1 cellular context compared by ENCODE assay signal in the genomic region with DNA sequence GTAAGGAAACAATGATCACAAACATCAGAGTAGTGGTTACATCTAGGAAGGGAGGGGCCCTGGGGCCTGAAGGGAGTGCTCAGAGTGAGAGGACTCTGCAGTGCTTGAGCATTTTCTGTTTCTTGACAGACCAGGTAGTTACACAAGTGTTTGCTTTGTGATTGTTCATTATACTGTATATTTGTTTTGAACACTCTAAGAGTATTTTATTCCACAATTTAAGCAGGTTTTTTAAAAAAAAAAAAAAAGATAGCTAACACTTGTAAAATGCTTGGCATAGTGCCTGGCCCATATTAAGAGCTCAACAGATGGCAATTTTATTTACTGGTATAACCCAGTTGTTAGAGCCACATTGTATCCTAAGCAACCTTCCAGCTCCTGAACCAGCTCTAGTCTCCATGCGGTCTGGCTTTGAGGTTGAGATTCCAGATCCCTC.
TF ChIP-seq lines count a peak whose summit lies in the region.

No MANE protein-coding gene starts in this region.

TF ChIP-seq in SK-N-SH, 30 proteins besides CTCF, POLR2A, EP300 and RAD21 (continued from another document):
- no peak for TF ChIP-seq GABPA (IDR thresholded peaks at IDR 0.05; ENCODE audit: low read depth)
- TF ChIP-seq, protein P1, sequence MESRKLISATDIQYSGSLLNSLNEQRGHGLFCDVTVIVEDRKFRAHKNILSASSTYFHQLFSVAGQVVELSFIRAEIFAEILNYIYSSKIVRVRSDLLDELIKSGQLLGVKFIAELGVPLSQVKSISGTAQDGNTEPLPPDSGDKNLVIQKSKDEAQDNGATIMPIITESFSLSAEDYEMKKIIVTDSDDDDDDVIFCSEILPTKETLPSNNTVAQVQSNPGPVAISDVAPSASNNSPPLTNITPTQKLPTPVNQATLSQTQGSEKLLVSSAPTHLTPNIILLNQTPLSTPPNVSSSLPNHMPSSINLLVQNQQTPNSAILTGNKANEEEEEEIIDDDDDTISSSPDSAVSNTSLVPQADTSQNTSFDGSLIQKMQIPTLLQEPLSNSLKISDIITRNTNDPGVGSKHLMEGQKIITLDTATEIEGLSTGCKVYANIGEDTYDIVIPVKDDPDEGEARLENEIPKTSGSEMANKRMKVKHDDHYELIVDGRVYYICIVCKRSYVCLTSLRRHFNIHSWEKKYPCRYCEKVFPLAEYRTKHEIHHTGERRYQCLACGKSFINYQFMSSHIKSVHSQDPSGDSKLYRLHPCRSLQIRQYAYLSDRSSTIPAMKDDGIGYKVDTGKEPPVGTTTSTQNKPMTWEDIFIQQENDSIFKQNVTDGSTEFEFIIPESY (IDR thresholded peaks at IDR 0.05; ENCODE audit: borderline replicate concordance, low read depth) = no peak
- TF ChIP-seq, protein P2, sequence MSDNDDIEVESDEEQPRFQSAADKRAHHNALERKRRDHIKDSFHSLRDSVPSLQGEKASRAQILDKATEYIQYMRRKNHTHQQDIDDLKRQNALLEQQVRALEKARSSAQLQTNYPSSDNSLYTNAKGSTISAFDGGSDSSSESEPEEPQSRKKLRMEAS (IDR thresholded peaks at IDR 0.05; ENCODE audit: low read depth) = no peak
- TF ChIP-seq SMC3 (IDR thresholded peaks at IDR 0.05; ENCODE audit: low read depth, low read length) = no peak
- TF ChIP-seq, protein P3, sequence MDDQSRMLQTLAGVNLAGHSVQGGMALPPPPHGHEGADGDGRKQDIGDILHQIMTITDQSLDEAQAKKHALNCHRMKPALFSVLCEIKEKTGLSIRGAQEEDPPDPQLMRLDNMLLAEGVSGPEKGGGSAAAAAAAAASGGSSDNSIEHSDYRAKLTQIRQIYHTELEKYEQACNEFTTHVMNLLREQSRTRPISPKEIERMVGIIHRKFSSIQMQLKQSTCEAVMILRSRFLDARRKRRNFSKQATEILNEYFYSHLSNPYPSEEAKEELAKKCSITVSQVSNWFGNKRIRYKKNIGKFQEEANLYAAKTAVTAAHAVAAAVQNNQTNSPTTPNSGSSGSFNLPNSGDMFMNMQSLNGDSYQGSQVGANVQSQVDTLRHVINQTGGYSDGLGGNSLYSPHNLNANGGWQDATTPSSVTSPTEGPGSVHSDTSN (IDR thresholded peaks at IDR 0.05) = no peak
- TF ChIP-seq, protein P4, sequence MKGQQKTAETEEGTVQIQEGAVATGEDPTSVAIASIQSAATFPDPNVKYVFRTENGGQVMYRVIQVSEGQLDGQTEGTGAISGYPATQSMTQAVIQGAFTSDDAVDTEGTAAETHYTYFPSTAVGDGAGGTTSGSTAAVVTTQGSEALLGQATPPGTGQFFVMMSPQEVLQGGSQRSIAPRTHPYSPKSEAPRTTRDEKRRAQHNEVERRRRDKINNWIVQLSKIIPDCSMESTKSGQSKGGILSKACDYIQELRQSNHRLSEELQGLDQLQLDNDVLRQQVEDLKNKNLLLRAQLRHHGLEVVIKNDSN (IDR thresholded peaks at IDR 0.05; ENCODE audit: borderline replicate concordance, low read depth) = no peak
- TF ChIP-seq TAF1 (IDR thresholded peaks at IDR 0.05; ENCODE audit: borderline replicate concordance, low read depth, low read length) = no peak
- TF ChIP-seq POLR2AphosphoS5 (IDR thresholded peaks at IDR 0.05; ENCODE audit: low read depth, low read length) = no peak
- TF ChIP-seq RCOR1 (IDR thresholded peaks at IDR 0.05; ENCODE audit: low read length) = no peak
- TF ChIP-seq MEF2A (IDR thresholded peaks at IDR 0.05; ENCODE audit: borderline replicate concordance, low read depth) = no peak
- no peak for TF ChIP-seq JUND (IDR thresholded peaks at IDR 0.05)
- no peak for TF ChIP-seq EZH2phosphoT487 (IDR thresholded peaks at IDR 0.05; ENCODE audit: borderline replicate concordance, low read depth)
